14 cellular contexts compared by ENCODE assay signal in genomic region chr2:195477996-195478382, GRCh38.
DNase-seq lines count a peak whose midpoint lies in the region; ATAC-seq, FAIRE-seq and TF ChIP-seq lines count a peak whose summit lies in the region.
"Had no signal": no experiment of that assay in that cellular context is flagged by ENCODE, and none has a peak within 500 bp of the region (broad histone marks: within the 10 kb centered on the region; RNA-seq: fewer than 3 reads in every experiment).

No MANE protein-coding gene starts in this region.

- ATAC-seq in GM18508 (IDR thresholded peaks at IDR 0.05; ENCODE audit: insufficient read depth, unreplicated experiment) (peak; percentile 22), HG02798 (IDR thresholded peaks at IDR 0.05; ENCODE audit: poor library complexity, unreplicated experiment) (peak; percentile 20), SK-N-SH treated with all-trans-retinoic acid at 6 μM for 48 hours (peak; percentile 79)
- ATAC-seq: Panc1 had no signal

- no peak for FAIRE-seq in HTR-8/SVneo (lab: Jason Lieb, UNC)
- FAIRE-seq: frontal cortex, islet of Langerhans had no signal

- no peaks in the 10 kb centered on the region for H3K36me3 ChIP-seq in thyroid gland

- POLR2A ChIA-PET in AG04450 (lab: Yijun Ruan, JAX) = interaction anchor here (0.7 kb wide), 1 partner anchor 9 kb away, joined by 3 read pairs; no protein-coding TSS in a partner anchor

- CTCF ChIA-PET in AG04450 (lab: Charles Lee) = interaction anchor here (0.7 to 1.3 kb wide), 3 partner anchors 21 to 182 kb away, joined by 3 to 5 read pairs (median 3); partner anchors contain the start of gene SLC39A10

- intact Hi-C loops in thyroid gland (cut with DNase I) = no loop called here

- no peak overlapping the region for H3K4me3 ChIP-seq in AG04450 (ENCODE audit: low read depth, low read length)
- H3K4me3 ChIP-seq in thyroid gland (replicated peaks in 1 of 3) = no peak overlapping the region
- H3K4me3 ChIP-seq: dorsolateral prefrontal cortex had no signal

- TF ChIP-seq CTCF in AG04450 (IDR thresholded peaks at IDR 0.05; ENCODE audit: low read depth, low read length) (no peak), thyroid gland (IDR thresholded peaks at IDR 0.05) (no peak)

- TF ChIP-seq POLR2A in thyroid gland (IDR thresholded peaks at IDR 0.05) = no peak

- H3K27ac ChIP-seq in AG04450 (ENCODE audit: low read depth, low read length) (peak overlapping the region; percentile 47), thyroid gland (no peak overlapping the region)
- H3K27ac ChIP-seq: dorsolateral prefrontal cortex had no signal

- no peaks in the 10 kb centered on the region for H3K4me1 ChIP-seq in thyroid gland

- H3K9me3 ChIP-seq in AG04450 (ENCODE audit: control insufficient read depth, insufficient read depth, low read length) (no peaks in the 10 kb centered on the region; the same call in 1 of the 2 replicates), thyroid gland (no peaks in the 10 kb centered on the region)

- H3K27me3 ChIP-seq in AG04450 (ENCODE audit: control insufficient read depth, insufficient read depth, low read length) = no peaks in the 10 kb centered on the region
- no peaks in the 10 kb centered on the region for H3K27me3 ChIP-seq in thyroid gland

- DNase-seq in AG04450 (ENCODE audit: low read depth, low spot score) (no peak), thyroid gland (no peak), pons (ENCODE audit: low spot score) (no peak), HTR-8/SVneo (ENCODE audit: insufficient read length, low spot score) (no peak), NCI-H2029 treated with DMSO at 0.1 percent for 48 hours (lab: John Stamatoyannopoulos, UW) (no peak)
- DNase-seq: dorsolateral prefrontal cortex, NCI-H1092, NCI-H446 had no signal

TF ChIP-seq in SK-N-SH treated with all-trans-retinoic acid at 6 μM for 48 hours, 23 proteins besides CTCF, POLR2A, EP300 and RAD21:
- TF ChIP-seq PPARA (CRISPR knock-in tag; IDR thresholded peaks at IDR 0.05; ENCODE audit: borderline replicate concordance) (no peak), ZNF565 (CRISPR knock-in tag; conservative IDR thresholded peaks at IDR 0.05; ENCODE audit: low read depth) (no peak), CSRNP3 (CRISPR knock-in tag; IDR thresholded peaks at IDR 0.05) (no peak), ESRRG (CRISPR knock-in tag; IDR thresholded peaks at IDR 0.05) (no peak)

Comparison
In these comparisons a context has a peak if more than half of its experiments do, and no peak if none do; other contexts are left out.
1. ATAC-seq: peak in every context shown above with its lines; median percentile 79 in SK-N-SH treated with all-trans-retinoic acid at 6 μM for 48 hours; 22 in GM18508; 20 in HG02798.